In genomic region chr15:77070180-77070499, GRCh38 we compare ENCODE assay signal across 8 cellular contexts. TPM values are rescaled to one million over a fixed set of nuclear protein-coding genes. Genes with fewer than 3 reads are reported as not detected.
DNase-seq lines count a peak whose midpoint lies in the region; ATAC-seq and TF ChIP-seq lines count a peak whose summit lies in the region.

No MANE protein-coding gene starts in this region.

- H3K9ac ChIP-seq in NT2/D1 (ENCODE audit: insufficient read length, low read depth) (peak overlapping the region; percentile 94), endodermal cell (ENCODE audit: extremely low read depth, low read length, poor library complexity, severe bottlenecking) (peak overlapping the region; percentile 71)

- no peak for TF ChIP-seq CTCF in CD8-positive, alpha-beta T cell (IDR thresholded peaks at IDR 0.05)
- TF ChIP-seq CTCF in endodermal cell (conservative IDR thresholded peaks at IDR 0.05): no peak
- no peak for TF ChIP-seq CTCF in osteoblast (IDR thresholded peaks at IDR 0.05; ENCODE audit: extremely low read depth, low read depth, low read length)

- ATAC-seq in CD8-positive, alpha-beta T cell: no peak
- ATAC-seq in sciatic nerve: no peak

- no peaks in the 10 kb centered on the region for H3K27me3 ChIP-seq in CD8-positive, alpha-beta T cell (ENCODE audit: insufficient read depth, low read length)
- peaks cover 2% of the 10 kb centered on the region for H3K27me3 ChIP-seq in NT2/D1 (ENCODE audit: insufficient read depth, insufficient read length)
- no peaks in the 10 kb centered on the region for H3K27me3 ChIP-seq in endodermal cell (ENCODE audit: control insufficient read depth, insufficient read depth, low read length, poor library complexity, severe bottlenecking)
- H3K27me3 ChIP-seq in osteoblast (ENCODE audit: insufficient read depth, low read length): peaks cover 12% of the 10 kb centered on the region

- intact Hi-C loops in CD8-positive, alpha-beta T cell (cut with DNase I, micrococcal nuclease): loop anchor here (2.0 to 5.0 kb wide), 5 partner anchors 29 to 1077 kb away; partner anchors contain the start of genes HMG20A (in 1 of the 2), IDH3A (in 1 of the 2), PEAK1 (in 1 of the 2) and PSTPIP1 (in 1 of the 2)
- intact Hi-C loops in posterior cingulate gyrus (cut with DNase I) (no loop called here), sciatic nerve (cut with DNase I) (no loop called here)

- H3K79me2 ChIP-seq in osteoblast (ENCODE audit: insufficient read depth, low read length): peaks cover 49% of the 10 kb centered on the region

- no peaks in the 10 kb centered on the region for H3K36me3 ChIP-seq in CD8-positive, alpha-beta T cell (ENCODE audit: insufficient read depth, low read length)
- H3K36me3 ChIP-seq in NT2/D1 (ENCODE audit: insufficient read depth, insufficient read length, low read length) (peaks cover 19% of the 10 kb centered on the region), endodermal cell (ENCODE audit: control insufficient read depth, insufficient read depth, low read length) (peaks cover 18% of the 10 kb centered on the region), osteoblast (ENCODE audit: insufficient read depth, low read length) (no peaks in the 10 kb centered on the region)

- peaks cover 27% of the 10 kb centered on the region for H4K20me1 ChIP-seq in osteoblast (ENCODE audit: insufficient read depth, low read length)

- peak overlapping the region; percentile 84 for H3K4me3 Mint-ChIP-seq in CD8-positive, alpha-beta T cell
- H3K4me3 Mint-ChIP-seq in endodermal cell: peak overlapping the region; percentile 59

- CTCF ChIA-PET in CD8-positive, alpha-beta T cell (lab: Charles Lee): interaction anchor here (0.9 kb wide), 1 partner anchor 10 kb away, joined by 4 read pairs; no protein-coding TSS in a partner anchor

- no peaks in the 10 kb centered on the region for H3K9me3 Mint-ChIP-seq in CD8-positive, alpha-beta T cell
- H3K9me3 Mint-ChIP-seq in endodermal cell: no peaks in the 10 kb centered on the region

- no peaks in the 10 kb centered on the region for H3K27me3 Mint-ChIP-seq in CD8-positive, alpha-beta T cell (ENCODE audit: low read depth)
- peaks cover 4% of the 10 kb centered on the region for H3K27me3 Mint-ChIP-seq in endodermal cell (ENCODE audit: insufficient read depth)

- H3K4me3 ChIP-seq in CD8-positive, alpha-beta T cell (ENCODE audit: low read depth, low read length): peak overlapping the region; percentile 74
- peak overlapping the region; percentile 80 for H3K4me3 ChIP-seq in NT2/D1 (ENCODE audit: insufficient read length, low read depth)
- H3K4me3 ChIP-seq in endodermal cell (ENCODE audit: low read length): peak overlapping the region; percentile 92
- peak overlapping the region; percentile 82 for H3K4me3 ChIP-seq in osteoblast (ENCODE audit: insufficient read depth, low read length)

- 2% methylated on average over 15 to 18 of the region's 18 CpGs for WGBS in endodermal cell (ENCODE audit: insufficient coverage in 1 of 2, insufficient read length in 1 of 2), 2 experiments

- POLR2A ChIA-PET in CD8-positive, alpha-beta T cell (lab: Charles Lee): no interaction called here

- H3K4me2 ChIP-seq in osteoblast (ENCODE audit: insufficient read depth, low read length): peak overlapping the region; percentile 87

- H3K4me1 Mint-ChIP-seq in CD8-positive, alpha-beta T cell (ENCODE audit: low read depth): peaks cover 36% of the 10 kb centered on the region
- peaks cover 28% of the 10 kb centered on the region for H3K4me1 Mint-ChIP-seq in endodermal cell

- H3K9me3 ChIP-seq in CD8-positive, alpha-beta T cell (ENCODE audit: low read length): no peaks in the 10 kb centered on the region
- no peaks in the 10 kb centered on the region for H3K9me3 ChIP-seq in NT2/D1 (ENCODE audit: insufficient read depth, low read length)
- H3K9me3 ChIP-seq in endodermal cell (ENCODE audit: control insufficient read depth, low read length): no peaks in the 10 kb centered on the region
- no peaks in the 10 kb centered on the region for H3K9me3 ChIP-seq in osteoblast (ENCODE audit: low read depth, low read length)

- no peak for DNase-seq in CD8-positive, alpha-beta T cell
- DNase-seq in NT2/D1 (ENCODE audit: low read depth, low spot score) (no peak), endodermal cell (no peak), osteoblast (ENCODE audit: insufficient read length, low spot score, missing footprints) (peak; percentile 81), posterior cingulate gyrus (no peak), SHP77 treated with DMSO at 0.1 percent for 48 hours (lab: John Stamatoyannopoulos, UW) (no peak), SW480 (ENCODE audit: low spot score) (no peak), sciatic nerve (ENCODE audit: low spot score) (no peak)

- H3K4me1 ChIP-seq in CD8-positive, alpha-beta T cell (ENCODE audit: insufficient read depth, low read length): peaks cover 17% of the 10 kb centered on the region
- H3K4me1 ChIP-seq in NT2/D1 (ENCODE audit: insufficient read depth, insufficient read length) (no peaks in the 10 kb centered on the region), endodermal cell (ENCODE audit: control insufficient read depth, insufficient read depth, low read length) (peaks cover 2% of the 10 kb centered on the region), osteoblast (ENCODE audit: insufficient read depth, low read length) (peaks cover 23% of the 10 kb centered on the region)

- H3K27ac Mint-ChIP-seq in CD8-positive, alpha-beta T cell: peak overlapping the region; percentile 67
- H3K27ac Mint-ChIP-seq in endodermal cell: peak overlapping the region; percentile 77

- H3K36me3 Mint-ChIP-seq in CD8-positive, alpha-beta T cell: peaks cover 2% of the 10 kb centered on the region
- H3K36me3 Mint-ChIP-seq in endodermal cell (ENCODE audit: low read depth): peaks cover 7% of the 10 kb centered on the region

- H2AFZ ChIP-seq in osteoblast (ENCODE audit: low read length): peak overlapping the region; percentile 17

- H3K27ac ChIP-seq in CD8-positive, alpha-beta T cell (ENCODE audit: low read depth, low read length): peak overlapping the region; percentile 46
- peak overlapping the region; percentile 73 for H3K27ac ChIP-seq in endodermal cell (ENCODE audit: low read depth, low read length)
- peak overlapping the region; percentile 46 for H3K27ac ChIP-seq in osteoblast (ENCODE audit: low read depth, low read length)

RNA-seq across cellular contexts. Expression of gene TSPAN3, which starts 0.8 kb away (rescaled TPM):
- 10 to 100 TPM; 21.4 to 22.7 TPM for total RNA-seq in CD8-positive, alpha-beta T cell
- total RNA-seq in endodermal cell: 100 to 1,000 TPM; 188 to 211 TPM
- polyA plus RNA-seq in endodermal cell (2013, experiment 1 of 2): 230 TPM
- 213 TPM for polyA plus RNA-seq in endodermal cell (2013, experiment 2 of 2)
- total RNA-seq in osteoblast: 203 and 235 TPM in 2 replicates
- total RNA-seq in sciatic nerve: 150 TPM

Comparison
In these comparisons a context has a peak if more than half of its experiments do, and no peak if none do; other contexts are left out.
1. intact Hi-C loops: an anchor here in CD8-positive, alpha-beta T cell (2.0 to 5.0 kb wide); none called in posterior cingulate gyrus and sciatic nerve.